Comparison of ENCODE assay signal across 8 cellular contexts in genomic region chr1:120342231-120343073, GRCh38.
DNase-seq lines count a peak whose midpoint lies in the region; ATAC-seq and TF ChIP-seq lines count a peak whose summit lies in the region.
"Not testable (repeated sequence)": the region's sequence is repeated elsewhere in the genome, so short reads cannot be mapped to it uniquely, and the experiment has no call there.

No MANE protein-coding gene starts in this region.

- not testable (repeated sequence) for H4K8ac ChIP-seq in IMR-90 (ENCODE audit: low read depth in 2 of 2, low read length in 2 of 2)

- BruUV-seq in IMR-90 (replicated peaks; lab: Mats Ljungman, UMichigan) = not testable (repeated sequence)

- intact Hi-C loops in IMR-90 (cut with micrococcal nuclease); activated naive CD4-positive, alpha-beta T cell treated with anti-CD3 and anti-CD28 coated beads for 36 hours (cut with micrococcal nuclease); dorsolateral prefrontal cortex (cut with DNase I): not testable (repeated sequence)

- not testable (repeated sequence) for H3K14ac ChIP-seq in IMR-90 (replicated peaks; ENCODE audit: low read depth, low read length)

- H3K9me1 ChIP-seq in IMR-90 (ENCODE audit: insufficient read depth, low read length) = not testable (repeated sequence)

- H2BK15ac ChIP-seq in IMR-90 (ENCODE audit: low read depth, low read length) = not testable (repeated sequence)

- H2AK9ac ChIP-seq in IMR-90 (replicated peaks; ENCODE audit: low read depth, low read length, poor library complexity) = not testable (repeated sequence)

- H4K5ac ChIP-seq in IMR-90 (ENCODE audit: low read depth, low read length) = not testable (repeated sequence)

- H3K4me3 Mint-ChIP-seq in activated naive CD4-positive, alpha-beta T cell treated with anti-CD3 and anti-CD28 coated beads for 36 hours = peak overlapping the region; percentile 63
- peak overlapping the region; percentile 65 to 94 (median 76) for H3K4me3 Mint-ChIP-seq in immature natural killer cell
- peak overlapping the region; percentile 76 to 93 for H3K4me3 Mint-ChIP-seq in stimulated activated naive CD8-positive, alpha-beta T cell treated with anti-CD3 and anti-CD28 coated beads, Interleukin-15, amount 100 ng/mL, for 72 hours

- TF ChIP-seq EP300 in neural cell (conservative IDR thresholded peaks at IDR 0.05; ENCODE audit: poor library complexity, severe bottlenecking) = not testable (repeated sequence)

- H3K9me2 ChIP-seq in neural cell (ENCODE audit: insufficient read depth, low read length) = not testable (repeated sequence)

- not testable (repeated sequence) for H3K4me1 Mint-ChIP-seq in activated naive CD4-positive, alpha-beta T cell treated with anti-CD3 and anti-CD28 coated beads for 36 hours (ENCODE audit: low read depth); immature natural killer cell; stimulated activated naive CD8-positive, alpha-beta T cell treated with anti-CD3 and anti-CD28 coated beads, Interleukin-15, amount 100 ng/mL, for 72 hours

- H3K27ac Mint-ChIP-seq in activated naive CD4-positive, alpha-beta T cell treated with anti-CD3 and anti-CD28 coated beads for 36 hours = peak overlapping the region; percentile 61
- H3K27ac Mint-ChIP-seq in immature natural killer cell = peak overlapping the region in 5 of 6 donors; percentile 59 to 96 (median 69)
- peak overlapping the region; percentile 61 to 96 for H3K27ac Mint-ChIP-seq in stimulated activated naive CD8-positive, alpha-beta T cell treated with anti-CD3 and anti-CD28 coated beads, Interleukin-15, amount 100 ng/mL, for 72 hours

- H2BK120ac ChIP-seq in IMR-90 (ENCODE audit: low read depth, low read length) = not testable (repeated sequence)

- H3K56ac ChIP-seq in IMR-90 (ENCODE audit: extremely low read depth, insufficient read depth, low read length) = not testable (repeated sequence)

- not testable (repeated sequence) for H4K91ac ChIP-seq in IMR-90 (ENCODE audit: insufficient read depth, low read depth, low read length)

- ATAC-seq in IMR-90 (ENCODE audit: low read depth); stimulated activated naive CD8-positive, alpha-beta T cell treated with anti-CD3 and anti-CD28 coated beads, Interleukin-15, amount 100 ng/mL, for 72 hours: not testable (repeated sequence)

- H3K9me3 ChIP-seq in BLaER1 treated with 17β-estradiol and CSF1 and Interleukin-3, amounts not matched to agents 10 nM and 100 nM (replicated peaks in 1 of 11); IMR-90 (ENCODE audit: control insufficient read depth, insufficient read depth, low read length); neural cell (ENCODE audit: low read length): not testable (repeated sequence)

- H3K36me3 ChIP-seq in BLaER1 treated with 17β-estradiol and CSF1 and Interleukin-3, amounts not matched to agents 10 nM and 100 nM; IMR-90 (ENCODE audit: control insufficient read depth, insufficient read depth, low read length); neural cell (ENCODE audit: insufficient read depth, low read length): not testable (repeated sequence)

- H3K9ac ChIP-seq in BLaER1 treated with 17β-estradiol and CSF1 and Interleukin-3, amounts not matched to agents 10 nM and 100 nM = peak overlapping the region in 8 of 11 experiments; percentile 31 to 78 (median 70); a peak in 15 of 22 replicates
- H3K9ac ChIP-seq in IMR-90 (ENCODE audit: low read depth, low read length); neural cell (ENCODE audit: low read length): not testable (repeated sequence)

- H3K4me2 ChIP-seq in BLaER1 treated with 17β-estradiol and CSF1 and Interleukin-3, amounts not matched to agents 10 nM and 100 nM = peak overlapping the region; percentile 19 to 60 (median 43); a peak in 15 of 22 replicates
- H3K4me2 ChIP-seq in IMR-90 (ENCODE audit: low read depth, low read length) = peak overlapping the region; percentile 50; the same call in 1 of the 2 replicates
- H3K4me2 ChIP-seq in neural cell (ENCODE audit: low read length) = not testable (repeated sequence)

- H3K27ac ChIP-seq in BLaER1 treated with 17β-estradiol and CSF1 and Interleukin-3, amounts not matched to agents 10 nM and 100 nM = peak overlapping the region in 5 of 11 experiments; percentile 57 to 72 (median 60); a peak in 10 of 22 replicates
- H3K27ac ChIP-seq in IMR-90 (ENCODE audit: insufficient read depth, low read length); neural cell (ENCODE audit: low read length): not testable (repeated sequence)
- H3K27ac ChIP-seq in dorsolateral prefrontal cortex = peak overlapping the region in 18 of 59 donors; percentile 27 to 85 (median 48)

- dilution Hi-C loops in IMR-90 (cut with HindIII; ENCODE audit: low sequenced_read_pairs, unreplicated experiment) = not testable (repeated sequence)

- not testable (repeated sequence) for H4K20me1 ChIP-seq in BLaER1 treated with 17β-estradiol and CSF1 and Interleukin-3, amounts not matched to agents 10 nM and 100 nM; IMR-90 (ENCODE audit: insufficient read depth, low read length); neural cell (ENCODE audit: insufficient read depth)

- H3K79me1 ChIP-seq in IMR-90 (ENCODE audit: low read depth in 1 of 2, low read length in 2 of 2) = not testable (repeated sequence)

- H3K27me3 Mint-ChIP-seq in activated naive CD4-positive, alpha-beta T cell treated with anti-CD3 and anti-CD28 coated beads for 36 hours (ENCODE audit: low read depth); immature natural killer cell (ENCODE audit: low read depth in 3 of 3); stimulated activated naive CD8-positive, alpha-beta T cell treated with anti-CD3 and anti-CD28 coated beads, Interleukin-15, amount 100 ng/mL, for 72 hours: not testable (repeated sequence)

- not testable (repeated sequence) for TF ChIP-seq CTCF in IMR-90 (conservative IDR thresholded peaks at IDR 0.05; ENCODE audit: low read depth, low read length); WI38 (IDR thresholded peaks at IDR 0.05; ENCODE audit: low read depth, low read length); dorsolateral prefrontal cortex (IDR thresholded peaks at IDR 0.05 in 54 of 56, conservative IDR thresholded peaks at IDR 0.05 in 2 of 56; ENCODE audit: low read depth in 1 of 56, partially characterized antibody in 56 of 56); neural cell (IDR thresholded peaks at IDR 0.05; ENCODE audit: poor library complexity, severe bottlenecking)

- not testable (repeated sequence) for H3K27me3 ChIP-seq in BLaER1 treated with 17β-estradiol and CSF1 and Interleukin-3, amounts not matched to agents 10 nM and 100 nM; IMR-90 (ENCODE audit: control insufficient read depth, insufficient read depth, low read length); dorsolateral prefrontal cortex; neural cell (ENCODE audit: insufficient read depth, low read depth, low read length)

- TF ChIP-seq RAD21 in IMR-90 (IDR thresholded peaks at IDR 0.05; ENCODE audit: low read length); neural cell (conservative IDR thresholded peaks at IDR 0.05): not testable (repeated sequence)

- TF ChIP-seq POLR2A in IMR-90 (IDR thresholded peaks at IDR 0.05; ENCODE audit: low read depth, low read length) = not testable (repeated sequence)

- H3K23ac ChIP-seq in IMR-90 (ENCODE audit: low read depth, low read length) = not testable (repeated sequence)

- H3K18ac ChIP-seq in IMR-90 (ENCODE audit: low read depth, low read length) = not testable (repeated sequence)

- H3K9me3 Mint-ChIP-seq in activated naive CD4-positive, alpha-beta T cell treated with anti-CD3 and anti-CD28 coated beads for 36 hours; immature natural killer cell; stimulated activated naive CD8-positive, alpha-beta T cell treated with anti-CD3 and anti-CD28 coated beads, Interleukin-15, amount 100 ng/mL, for 72 hours: not testable (repeated sequence)

- not testable (repeated sequence) for H2AFZ ChIP-seq in IMR-90 (replicated peaks; ENCODE audit: low read length, poor library complexity); neural cell (ENCODE audit: low read depth, low read length)

- not testable (repeated sequence) for H3K4ac ChIP-seq in IMR-90 (ENCODE audit: low read depth, low read length)

- DNase-seq in IMR-90 = not testable (repeated sequence)
- DNase-seq in activated naive CD4-positive, alpha-beta T cell treated with anti-CD3 and anti-CD28 coated beads for 36 hours = peak; percentile 17
- peak in 2 of 10 donors; percentile 18 to 40 for DNase-seq in dorsolateral prefrontal cortex
- peak; percentile 18 to 30 (median 21) for DNase-seq in immature natural killer cell
- DNase-seq in stimulated activated naive CD8-positive, alpha-beta T cell treated with anti-CD3 and anti-CD28 coated beads, Interleukin-15, amount 100 ng/mL, for 72 hours = peak; percentile 17 to 25

- in situ Hi-C loops in IMR-90 (cut with MboI; ENCODE audit: low sequenced_read_pairs) = not testable (repeated sequence)

- POLR2A ChIA-PET in IMR-90 (lab: Charles Lee; ENCODE audit: unreplicated experiment) = not testable (repeated sequence)

- not testable (repeated sequence) for H3K36me3 Mint-ChIP-seq in activated naive CD4-positive, alpha-beta T cell treated with anti-CD3 and anti-CD28 coated beads for 36 hours (ENCODE audit: low read depth); immature natural killer cell

- H2BK5ac ChIP-seq in IMR-90 (ENCODE audit: low read depth, low read length, poor library complexity, severe bottlenecking) = not testable (repeated sequence)

- H3F3A ChIP-seq in neural cell (ENCODE audit: insufficient read depth, low read length, poor library complexity, severe bottlenecking) = not testable (repeated sequence)

- WGBS in IMR-90 (ENCODE audit: extremely low coverage in 2 of 2, insufficient read length in 1 of 2), 2 experiments = no CpG with 5 or more reads among the region's 44 CpGs

- H2AK5ac ChIP-seq in IMR-90 (ENCODE audit: low read depth, low read length) = not testable (repeated sequence)

- CTCF ChIA-PET in IMR-90 (lab: Yijun Ruan, JAX); activated naive CD4-positive, alpha-beta T cell treated with anti-CD3 and anti-CD28 coated beads for 36 hours (lab: Charles Lee): not testable (repeated sequence)

- H3K79me2 ChIP-seq in neural cell (replicated peaks; ENCODE audit: insufficient read depth, low read length) = not testable (repeated sequence)

- H2BK20ac ChIP-seq in IMR-90 (ENCODE audit: low read depth, low read length) = not testable (repeated sequence)

- peak overlapping the region; percentile 51 to 71 (median 60); a peak in 17 of 20 replicates for H3K4me3 ChIP-seq in BLaER1 treated with 17β-estradiol and CSF1 and Interleukin-3, amounts not matched to agents 10 nM and 100 nM
- peak overlapping the region; percentile 39 for H3K4me3 ChIP-seq in IMR-90 (ENCODE audit: insufficient read depth, low read depth, low read length)
- 0 out of 2 replicates have a peak overlapping the region, but pooled peaks have one; percentile 32 for H3K4me3 ChIP-seq in WI38 (ENCODE audit: low read depth, low read length)
- peak overlapping the region in 51 of 59 donors; percentile 10 to 63 (median 43) for H3K4me3 ChIP-seq in dorsolateral prefrontal cortex
- peak overlapping the region; percentile 35 for H3K4me3 ChIP-seq in neural cell (ENCODE audit: low read length)

- H3K4me1 ChIP-seq in BLaER1 treated with 17β-estradiol and CSF1 and Interleukin-3, amounts not matched to agents 10 nM and 100 nM; IMR-90 (ENCODE audit: control insufficient read depth, insufficient read depth, low read length): not testable (repeated sequence)
